Comparison of ENCODE assay signal across 10 cellular contexts in the genomic region with DNA sequence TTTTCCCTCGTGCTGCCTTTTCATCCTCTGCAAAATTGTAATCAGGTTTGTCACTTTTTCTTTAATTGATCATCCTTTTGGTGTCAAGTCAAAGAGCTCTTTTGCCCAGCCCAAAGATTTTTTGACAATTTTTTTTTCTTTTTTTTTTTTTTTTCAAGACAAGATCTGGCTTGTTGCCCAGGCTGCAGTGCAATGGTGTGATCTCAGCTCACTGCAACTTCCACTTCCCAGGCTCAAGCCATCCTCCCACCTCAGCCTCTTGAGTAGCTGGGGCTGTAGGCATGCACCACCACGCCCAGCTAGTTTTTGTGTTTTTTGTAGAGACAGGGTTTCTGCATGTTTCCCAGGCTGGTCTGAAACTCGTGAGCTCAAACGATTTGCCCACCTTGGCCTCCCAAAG. TPM values are rescaled to one million over a fixed set of nuclear protein-coding genes. Genes with fewer than 3 reads are reported as not detected.
DNase-seq lines count a peak whose midpoint lies in the region; ATAC-seq and TF ChIP-seq lines count a peak whose summit lies in the region.
"Had no signal": no experiment of that assay in that cellular context is flagged by ENCODE, and none has a peak within 500 bp of the region (broad histone marks: within the 10 kb centered on the region; RNA-seq: fewer than 3 reads in every experiment).

No MANE protein-coding gene starts in this region.

- no peaks in the 10 kb centered on the region for H3K4me1 ChIP-seq in DND-41 (ENCODE audit: insufficient read depth, low read length)
- peaks cover 10% of the 10 kb centered on the region for H3K4me1 ChIP-seq in adipocyte (ENCODE audit: control insufficient read depth, insufficient read depth, low read length)

- H3K4me2 ChIP-seq in DND-41 (ENCODE audit: insufficient read depth, low read length) = no peak overlapping the region

- no peaks in the 10 kb centered on the region for H3K9me3 Mint-ChIP-seq in activated T-cell treated with anti-CD3 and anti-CD28 coated beads, Interleukin-2, amount 50 U/mL, for 4 hours

- peaks cover 9% of the 10 kb centered on the region for H3K4me1 Mint-ChIP-seq in activated T-cell treated with anti-CD3 and anti-CD28 coated beads, Interleukin-2, amount 50 U/mL, for 4 hours (ENCODE audit: low read depth)

- H3K9me3 ChIP-seq in DND-41 (ENCODE audit: insufficient read depth, low read length, severe bottlenecking) = no peaks in the 10 kb centered on the region
- no peaks in the 10 kb centered on the region for H3K9me3 ChIP-seq in adipocyte (ENCODE audit: control insufficient read depth, low read length)
- H3K9me3 ChIP-seq: ovary had no signal

- H3K27ac ChIP-seq in DND-41 (ENCODE audit: low read length) = no peak overlapping the region
- H3K27ac ChIP-seq: ovary had no signal

- no peak overlapping the region for H3K9ac ChIP-seq in DND-41 (ENCODE audit: low read depth, low read length)
- no peak overlapping the region for H3K9ac ChIP-seq in adipocyte (ENCODE audit: low read length)

- H3K36me3 ChIP-seq in DND-41 (ENCODE audit: insufficient read depth, low read length) (peaks cover 49% of the 10 kb centered on the region; the same call in 1 of the 2 replicates), adipocyte (ENCODE audit: control insufficient read depth, insufficient read depth, low read length, severe bottlenecking) (peaks cover 62% of the 10 kb centered on the region)
- H3K36me3 ChIP-seq: ovary had no signal

- no peak for ATAC-seq in DND-41 (ENCODE audit: insufficient read depth, low read depth)
- ATAC-seq in HG03378 (IDR thresholded peaks at IDR 0.05; ENCODE audit: unreplicated experiment) = no peak
- no peak for ATAC-seq in activated T-cell treated with anti-CD3 and anti-CD28 coated beads, Interleukin-2, amount 50 U/mL, for 4 hours
- ATAC-seq in HG02852 (IDR thresholded peaks at IDR 0.05; ENCODE audit: unreplicated experiment) = no peak

- H3K27me3 ChIP-seq in DND-41 (ENCODE audit: insufficient read depth, low read length, poor library complexity) = no peaks in the 10 kb centered on the region
- no peaks in the 10 kb centered on the region for H3K27me3 ChIP-seq in adipocyte (replicated peaks; ENCODE audit: control insufficient read depth, insufficient read depth, low read length)
- H3K27me3 ChIP-seq: ovary had no signal

- H3K4me3 ChIP-seq in DND-41 (ENCODE audit: low read depth in 1 of 2, low read length in 2 of 2) (no peak overlapping the region), adipocyte (ENCODE audit: low read length) (no peak overlapping the region)
- H3K4me3 ChIP-seq: ovary had no signal

- TF ChIP-seq CTCF in DND-41 (IDR thresholded peaks at IDR 0.05; ENCODE audit: borderline replicate concordance, extremely low read depth, low read length, poor library complexity, severe bottlenecking) = no peak

- H4K20me1 ChIP-seq in DND-41 (ENCODE audit: insufficient read depth, low read length) = no peaks in the 10 kb centered on the region

- no peaks in the 10 kb centered on the region for H3K27me3 Mint-ChIP-seq in activated T-cell treated with anti-CD3 and anti-CD28 coated beads, Interleukin-2, amount 50 U/mL, for 4 hours (ENCODE audit: low read depth)

- H3K4me3 Mint-ChIP-seq in activated T-cell treated with anti-CD3 and anti-CD28 coated beads, Interleukin-2, amount 50 U/mL, for 4 hours = no peak overlapping the region

- H2AFZ ChIP-seq in DND-41 (ENCODE audit: low read depth, low read length) = no peak overlapping the region

- peak; percentile 23 for DNase-seq in DND-41
- DNase-seq in HUDEP-2 (lab: John Stamatoyannopoulos, UW; ENCODE audit: unreplicated experiment in 76 of 76) = peak in 68 of 76 experiments; percentile 2 to 79 (median 42)
- DNase-seq in adipocyte (ENCODE audit: low read depth) = peak; percentile 57
- peak; percentile 61 for DNase-seq in kidney tubule cell (ENCODE audit: low spot score)
- DNase-seq in activated T-cell treated with anti-CD3 and anti-CD28 coated beads, Interleukin-2, amount 50 U/mL, for 4 hours = no peak
- DNase-seq in activated T-cell treated with anti-CD3 and anti-CD28 coated beads, Interleukin-2, amount 50 U/mL, for 1 hour = no peak
- DNase-seq: NCI-H446 treated with DMSO at 0.1 percent for 48 hours had no signal

- H3K36me3 Mint-ChIP-seq in activated T-cell treated with anti-CD3 and anti-CD28 coated beads, Interleukin-2, amount 50 U/mL, for 4 hours (ENCODE audit: insufficient read depth) = peaks cover 25% of the 10 kb centered on the region

- no peaks in the 10 kb centered on the region for H3K79me2 ChIP-seq in DND-41 (ENCODE audit: insufficient read depth, low read length)

RNA-seq across cellular contexts. Expression of a gene that starts 36.7 kb away (rescaled TPM):
- 10 to 100 TPM; 39.9 to 52.4 (median 48.5) TPM for total RNA-seq in activated T-cell treated with anti-CD3 and anti-CD28 coated beads, Interleukin-2, amount 50 U/mL, for 4 hours

Comparison
In these comparisons a context has a peak if more than half of its experiments do, and no peak if none do; other contexts are left out.
1. DNase-seq: peak in DND-41 (single experiment), HUDEP-2 (68 of 76), adipocyte (single experiment) and kidney tubule cell (single experiment); none in activated T-cell treated with anti-CD3 and anti-CD28 coated beads, Interleukin-2, amount 50 U/mL, for 4 hours (single experiment) and activated T-cell treated with anti-CD3 and anti-CD28 coated beads, Interleukin-2, amount 50 U/mL, for 1 hour (single experiment).